In the genomic region with DNA sequence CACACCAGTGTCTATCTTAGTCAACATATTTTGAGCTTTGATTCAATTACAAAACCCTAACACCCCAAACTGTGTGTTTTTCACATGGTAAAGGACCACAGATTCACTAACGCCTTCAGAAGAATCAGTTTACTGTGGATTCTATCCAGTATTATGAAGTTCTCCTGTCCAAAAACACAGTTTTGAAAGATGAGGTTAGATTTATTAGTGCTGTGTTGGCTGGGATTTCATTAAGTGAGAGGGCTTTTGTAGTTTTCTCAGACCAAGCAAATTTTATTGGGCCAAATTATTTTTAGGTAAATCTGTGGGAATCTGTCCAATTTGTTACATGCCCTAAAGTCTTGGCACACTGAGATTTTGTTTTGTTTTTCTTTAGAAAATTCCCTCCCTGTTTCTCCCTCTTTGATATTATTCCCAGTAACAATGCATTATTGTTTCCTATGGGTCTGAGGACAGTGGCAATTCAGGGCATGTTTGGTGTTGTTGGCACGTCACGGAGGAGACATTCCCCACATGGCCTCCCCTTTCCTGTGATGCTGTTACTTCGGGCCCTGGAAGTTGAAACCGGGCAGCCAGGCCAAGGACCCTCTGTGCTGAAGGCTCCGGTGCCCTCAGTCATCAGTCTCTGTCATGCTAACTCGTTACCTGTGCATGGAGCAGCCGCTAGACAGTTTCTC, we compare ENCODE assay signal across 17 cellular contexts.
"Had no signal": no experiment of that assay in that cellular context is flagged by ENCODE, and none has a peak within 500 bp of the region (broad histone marks: within the 10 kb centered on the region; RNA-seq: fewer than 3 reads in every experiment).

No MANE protein-coding gene starts in this region.

- H3K36me3 ChIP-seq: colonic mucosa, left lung, ovary, tibial nerve had no signal

- H3K36me3 Mint-ChIP-seq: activated CD8-positive, alpha-beta memory T cell treated with anti-CD3 and anti-CD28 coated beads, Interleukin-2, amount 10 ng/mL, durations not matched to agents 7 days and 5 days had no signal

- H3K4me3 Mint-ChIP-seq: activated CD8-positive, alpha-beta memory T cell treated with anti-CD3 and anti-CD28 coated beads, Interleukin-2, amount 10 ng/mL, durations not matched to agents 7 days and 5 days; activated naive CD8-positive, alpha-beta T cell; activated T-cell treated with anti-CD3 and anti-CD28 coated beads, Interleukin-2, amount 50 U/mL, for 4 hours; immature natural killer cell; neural crest cell; stimulated activated naive CD8-positive, alpha-beta T cell treated with anti-CD3 and anti-CD28 coated beads, Interleukin-15, Interleukin-2, amounts not matched to agents 100 ng/mL and 50 ng/mL, for 24 hours had no signal

- H3K4me1 ChIP-seq: colonic mucosa, left lung had no signal

- H3K4me3 ChIP-seq: colonic mucosa, left lung, ovary, tibial nerve had no signal

- H3K9me3 ChIP-seq: colonic mucosa had no signal

- H3K27me3 ChIP-seq: colonic mucosa, left lung, ovary, tibial nerve had no signal

- H3K27ac Mint-ChIP-seq: activated CD8-positive, alpha-beta memory T cell treated with anti-CD3 and anti-CD28 coated beads, Interleukin-2, amount 10 ng/mL, durations not matched to agents 7 days and 5 days; activated naive CD8-positive, alpha-beta T cell; immature natural killer cell; stimulated activated naive CD8-positive, alpha-beta T cell treated with anti-CD3 and anti-CD28 coated beads, Interleukin-15, Interleukin-2, amounts not matched to agents 100 ng/mL and 50 ng/mL, for 24 hours had no signal

- H3K4me1 Mint-ChIP-seq: activated CD8-positive, alpha-beta memory T cell treated with anti-CD3 and anti-CD28 coated beads, Interleukin-2, amount 10 ng/mL, durations not matched to agents 7 days and 5 days had no signal

- H3K27ac ChIP-seq: colonic mucosa, epithelial cell of prostate, ovary had no signal

- DNase-seq: activated CD4-positive, alpha-beta T cell treated with anti-CD3 and anti-CD28 coated beads, Interleukin-2, amount 50 U/mL, for 48 hours; activated CD8-positive, alpha-beta memory T cell treated with anti-CD3 and anti-CD28 coated beads, Interleukin-2, amount 10 ng/mL, durations not matched to agents 7 days and 5 days; activated gamma-delta T cell; activated T-cell treated with anti-CD3 and anti-CD28 coated beads, Interleukin-2, amount 50 U/mL, for 4 hours; colonic mucosa; effector CD8-positive, alpha-beta T cell; immature natural killer cell; left lung; mesendoderm; ovary; stimulated activated CD4-positive, alpha-beta T cell treated with anti-CD3 and anti-CD28 coated beads, Interleukin-15, amount 100 ng/mL, for 24 hours; stimulated activated CD4-positive, alpha-beta T cell treated with anti-CD3 and anti-CD28 coated beads, Interleukin-4, amount 100 ng/mL, for 24 hours had no signal

- ATAC-seq: activated CD8-positive, alpha-beta memory T cell treated with anti-CD3 and anti-CD28 coated beads, Interleukin-2, amount 10 ng/mL, durations not matched to agents 7 days and 5 days; activated T-cell treated with anti-CD3 and anti-CD28 coated beads, Interleukin-2, amount 50 U/mL, for 4 hours; left lung had no signal
